23 cellular contexts compared by ENCODE assay signal in genomic region chr13:67133476-67133875, GRCh38.
DNase-seq lines count a peak whose midpoint lies in the region; ATAC-seq, FAIRE-seq and TF ChIP-seq lines count a peak whose summit lies in the region.
"Had no signal": no experiment of that assay in that cellular context is flagged by ENCODE, and none has a peak within 500 bp of the region (broad histone marks: within the 10 kb centered on the region; RNA-seq: fewer than 3 reads in every experiment).

No MANE protein-coding gene starts in this region.

- H3K4me3 ChIP-seq in small intestine (ENCODE audit: low read depth in 1 of 2, low read length in 2 of 2) (no peak overlapping the region), Peyer's patch (no peak overlapping the region), upper lobe of left lung (no peak overlapping the region)

- no peaks in the 10 kb centered on the region for H3K4me1 ChIP-seq in small intestine (ENCODE audit: control insufficient read depth in 2 of 2, insufficient read depth in 1 of 2, low read depth in 1 of 2, low read length in 1 of 2)
- no peaks in the 10 kb centered on the region for H3K4me1 ChIP-seq in Peyer's patch
- H3K4me1 ChIP-seq in upper lobe of left lung, result no peaks in the 10 kb centered on the region

- DNase-seq in NCI-H1105 treated with DMSO at 0.1 percent for 48 hours (lab: John Stamatoyannopoulos, UW) (peak; percentile 52), NCI-H1105 (lab: John Stamatoyannopoulos, UW) (no peak), NCI-H226 (peak; percentile 37), amniotic epithelial cell (ENCODE audit: low read depth) (peak; percentile 27), small intestine (peak; percentile 18), Peyer's patch (no peak), upper lobe of left lung (no peak), middle frontal gyrus (ENCODE audit: extremely low spot score, low spot score) (no peak)
- DNase-seq: 8988T; CD4-positive, CD25-positive, alpha-beta regulatory T cell; COR-L47; DMS 273 treated with DMSO at 0.1 percent for 48 hours; GDM1; H9; Kasumi-1; MG63; NCI-H1048; NCI-H187 treated with DMSO at 0.1 percent for 48 hours; NCI-H446 treated with DMSO at 0.1 percent for 48 hours; NK-92 treated with Interleukin-12 subunit alpha and Interleukin-12 subunit beta, amount 100 ng/mL, for 24 hours; RPMI8226; SIG-M5 had no signal

- H3K36me3 ChIP-seq in small intestine (ENCODE audit: control insufficient read depth in 2 of 2, insufficient read depth in 2 of 2, low read length in 2 of 2) (no peaks in the 10 kb centered on the region), Peyer's patch (no peaks in the 10 kb centered on the region), upper lobe of left lung (no peaks in the 10 kb centered on the region)
- H3K36me3 ChIP-seq: MG63 had no signal

- FAIRE-seq in small intestine (lab: Jason Lieb, UNC), result no peak
- FAIRE-seq: HTR-8/SVneo had no signal

- WGBS in small intestine, 3 donors, result 22 to 64% (median 32%) methylated on average over 1 of the region's 1 CpG
- WGBS in upper lobe of left lung, 2 donors, result 93 to 98% methylated on average over 1 of the region's 1 CpG

- no peaks in the 10 kb centered on the region for H3K9me3 ChIP-seq in small intestine (ENCODE audit: control insufficient read depth, low read depth)
- H3K9me3 ChIP-seq in Peyer's patch, result no peaks in the 10 kb centered on the region
- no peaks in the 10 kb centered on the region for H3K9me3 ChIP-seq in upper lobe of left lung
- H3K9me3 ChIP-seq: MG63 had no signal

- TF ChIP-seq POLR2A in Peyer's patch (IDR thresholded peaks at IDR 0.05), result no peak
- no peak for TF ChIP-seq POLR2A in upper lobe of left lung (IDR thresholded peaks at IDR 0.05)

- TF ChIP-seq CTCF in Peyer's patch (IDR thresholded peaks at IDR 0.05) (no peak), upper lobe of left lung (IDR thresholded peaks at IDR 0.05) (no peak)

- H3K27me3 ChIP-seq in small intestine (ENCODE audit: control insufficient read depth in 2 of 2, insufficient read depth in 2 of 2, low read length in 2 of 2) (no peaks in the 10 kb centered on the region), Peyer's patch (no peaks in the 10 kb centered on the region), upper lobe of left lung (no peaks in the 10 kb centered on the region)
- H3K27me3 ChIP-seq: MG63 had no signal

- no peak for TF ChIP-seq EP300 in upper lobe of left lung (IDR thresholded peaks at IDR 0.05)

- ATAC-seq in upper lobe of left lung (ENCODE audit: low FRiP score in 2 of 2), result no peak

- H3K27ac ChIP-seq in small intestine (ENCODE audit: low read depth in 1 of 2, low read length in 1 of 2), result no peak overlapping the region
- no peak overlapping the region for H3K27ac ChIP-seq in Peyer's patch
- H3K27ac ChIP-seq in upper lobe of left lung, result no peak overlapping the region

Comparison
In these comparisons a context has a peak if more than half of its experiments do, and no peak if none do; other contexts are left out.
1. DNase-seq: peak in NCI-H1105 treated with DMSO at 0.1 percent for 48 hours (single experiment), NCI-H226 (single experiment), amniotic epithelial cell (single experiment) and small intestine (single experiment); none in NCI-H1105 (single experiment), Peyer's patch (0 of 3), upper lobe of left lung (0 of 2) and middle frontal gyrus (single experiment).